8 cellular contexts compared by ENCODE assay signal in genomic region chr1:24964811-24965570, GRCh38. TPM values are rescaled to one million over a fixed set of nuclear protein-coding genes. Genes with fewer than 3 reads are reported as not detected.
DNase-seq lines count a peak whose midpoint lies in the region; ATAC-seq, FAIRE-seq and TF ChIP-seq lines count a peak whose summit lies in the region.

No MANE protein-coding gene starts in this region.

- H3K4me3 ChIP-seq in BLaER1 treated with 17β-estradiol and CSF1 and Interleukin-3, amounts not matched to agents 10 nM and 100 nM, result peak overlapping the region in 7 of 10 experiments; percentile 7 to 45 (median 33); a peak in 9 of 20 replicates
- H3K4me3 ChIP-seq in right cardiac atrium (ENCODE audit: low read length), result no peak overlapping the region

- peaks cover 39 to 56% (median 52%) of the 10 kb centered on the region in 10 experiments for H3K4me1 ChIP-seq in BLaER1 treated with 17β-estradiol and CSF1 and Interleukin-3, amounts not matched to agents 10 nM and 100 nM
- H3K4me1 ChIP-seq in right cardiac atrium (ENCODE audit: control insufficient read depth, insufficient read depth, low read length), result no peaks in the 10 kb centered on the region

- peak overlapping the region; percentile 9 to 84 (median 79); a peak in 21 of 22 replicates for H3K27ac ChIP-seq in BLaER1 treated with 17β-estradiol and CSF1 and Interleukin-3, amounts not matched to agents 10 nM and 100 nM
- H3K27ac ChIP-seq in right cardiac atrium (ENCODE audit: low read length), result no peak overlapping the region

- 87% methylated on average over 32 of the region's 32 CpGs for WGBS in right cardiac atrium

- no peaks in the 10 kb centered on the region for H4K20me1 ChIP-seq in BLaER1 treated with 17β-estradiol and CSF1 and Interleukin-3, amounts not matched to agents 10 nM and 100 nM

- peaks cover 2% of the 10 kb centered on the region for H3K9me3 Mint-ChIP-seq in activated CD8-positive, alpha-beta T cell treated with anti-CD3 and anti-CD28 coated beads for 36 hours

- H3K9me3 ChIP-seq in BLaER1 treated with 17β-estradiol and CSF1 and Interleukin-3, amounts not matched to agents 10 nM and 100 nM (replicated peaks in 1 of 11), result no peaks in the 10 kb centered on the region
- H3K9me3 ChIP-seq in right cardiac atrium (ENCODE audit: control insufficient read depth, low read length), result no peaks in the 10 kb centered on the region

- intact Hi-C loops in activated CD8-positive, alpha-beta T cell treated with anti-CD3 and anti-CD28 coated beads for 36 hours (cut with micrococcal nuclease), result loop anchor here (2.0 kb wide), 2 partner anchors 40 to 68 kb away; no protein-coding TSS in a partner anchor
- intact Hi-C loops in right cardiac atrium (cut with DNase I), result no loop called here

- CTCF ChIA-PET in activated CD8-positive, alpha-beta T cell treated with anti-CD3 and anti-CD28 coated beads for 36 hours (lab: Charles Lee), result interaction anchor here (0.7 to 11.9 kb wide), 15 partner anchors 10 to 136 kb away, joined by 3 to 169 read pairs (median 6); partner anchors contain the start of gene RUNX3

- DNase-seq in activated CD8-positive, alpha-beta T cell treated with anti-CD3 and anti-CD28 coated beads for 36 hours, result peak; percentile 99
- DNase-seq in right cardiac atrium, result peak in 2 of 3 donors; percentile 74 to 78
- DNase-seq in stimulated activated CD8-positive, alpha-beta memory T cell treated with anti-CD3 and anti-CD28 coated beads, Interleukin-4, amount 100 ng/mL, for 4 hours (ENCODE audit: low read depth in 2 of 2, low spot score in 1 of 2), result peak; percentile 77 to 93
- DNase-seq in H54 (ENCODE audit: insufficient read length, low spot score), result no peak
- no peak for DNase-seq in GM03348 (ENCODE audit: low spot score)

- peak; percentile 81 for ATAC-seq in GM19468 (IDR thresholded peaks at IDR 0.05; ENCODE audit: extremely low read depth, unreplicated experiment)
- peak; percentile 86 for ATAC-seq in HG03571 (IDR thresholded peaks at IDR 0.05; ENCODE audit: unreplicated experiment)
- peak; percentile 69 for ATAC-seq in activated CD8-positive, alpha-beta T cell treated with anti-CD3 and anti-CD28 coated beads for 36 hours
- ATAC-seq in right cardiac atrium, result peak; percentile 27 to 44

- POLR2A ChIA-PET in activated CD8-positive, alpha-beta T cell treated with anti-CD3 and anti-CD28 coated beads for 36 hours (lab: Charles Lee), result interaction anchor here (0.6 to 12.5 kb wide), 22 partner anchors 7 to 463 kb away, joined by 3 to 172 read pairs (median 4); partner anchors contain the start of genes RSRP1 and RUNX3

- no peaks in the 10 kb centered on the region for H3K27me3 Mint-ChIP-seq in activated CD8-positive, alpha-beta T cell treated with anti-CD3 and anti-CD28 coated beads for 36 hours

- peaks cover 63% of the 10 kb centered on the region for H3K4me1 Mint-ChIP-seq in activated CD8-positive, alpha-beta T cell treated with anti-CD3 and anti-CD28 coated beads for 36 hours (ENCODE audit: low read depth)

- H3K27ac Mint-ChIP-seq in activated CD8-positive, alpha-beta T cell treated with anti-CD3 and anti-CD28 coated beads for 36 hours, result peak overlapping the region; percentile 98

- peaks cover 50% of the 10 kb centered on the region for H3K36me3 Mint-ChIP-seq in activated CD8-positive, alpha-beta T cell treated with anti-CD3 and anti-CD28 coated beads for 36 hours (ENCODE audit: low read depth)

- TF ChIP-seq CTCF in activated CD8-positive, alpha-beta T cell treated with anti-CD3 and anti-CD28 coated beads for 36 hours (IDR thresholded peaks at IDR 0.05), result no peak

- FAIRE-seq in H54 (lab: Jason Lieb, UNC), result no peak

- H3K9ac ChIP-seq in BLaER1 treated with 17β-estradiol and CSF1 and Interleukin-3, amounts not matched to agents 10 nM and 100 nM, result peak overlapping the region; percentile 36 to 76 (median 64); a peak in 20 of 22 replicates

- no peak for TF ChIP-seq POLR2A in H54 (IDR thresholded peaks at IDR 0.05; ENCODE audit: low read depth, low read length)

- 0 out of 22 replicates have a peak, but pooled peaks cover 0 to 5% (median 0%) of the 10 kb centered on the region in 11 experiments for H3K27me3 ChIP-seq in BLaER1 treated with 17β-estradiol and CSF1 and Interleukin-3, amounts not matched to agents 10 nM and 100 nM
- no peaks in the 10 kb centered on the region for H3K27me3 ChIP-seq in right cardiac atrium (ENCODE audit: control insufficient read depth, insufficient read depth)

- H3K4me2 ChIP-seq in BLaER1 treated with 17β-estradiol and CSF1 and Interleukin-3, amounts not matched to agents 10 nM and 100 nM, result peak overlapping the region; percentile 62 to 91 (median 86)

- H3K36me3 ChIP-seq in BLaER1 treated with 17β-estradiol and CSF1 and Interleukin-3, amounts not matched to agents 10 nM and 100 nM, result no peaks in the 10 kb centered on the region

- H3K4me3 Mint-ChIP-seq in activated CD8-positive, alpha-beta T cell treated with anti-CD3 and anti-CD28 coated beads for 36 hours, result peak overlapping the region; percentile 99

RNA-seq across cellular contexts. Expression of gene RUNX3, which starts 34.9 kb away (rescaled TPM):
- total RNA-seq in activated CD8-positive, alpha-beta T cell treated with anti-CD3 and anti-CD28 coated beads for 36 hours, result 100 to 1,000 TPM; 180 to 183 TPM
- 1 to 10 TPM in 2 of 4 donors, under 1 TPM in 2; 0.79 to 1.8 (median 0.96) TPM for total RNA-seq in right cardiac atrium
- 0.34 TPM for polyA plus RNA-seq in right cardiac atrium

Comparison
In these comparisons a context has a peak if more than half of its experiments do, and no peak if none do; other contexts are left out.
1. ATAC-seq: peak in every context shown above with its lines; median percentile 86 in HG03571; 81 in GM19468; 69 in activated CD8-positive, alpha-beta T cell treated with anti-CD3 and anti-CD28 coated beads for 36 hours; 36 in right cardiac atrium.
2. DNase-seq: peak in activated CD8-positive, alpha-beta T cell treated with anti-CD3 and anti-CD28 coated beads for 36 hours (single experiment), right cardiac atrium (2 of 3) and stimulated activated CD8-positive, alpha-beta memory T cell treated with anti-CD3 and anti-CD28 coated beads, Interleukin-4, amount 100 ng/mL, for 4 hours (2 of 2); none in H54 (single experiment) and GM03348 (single experiment).
3. RNA of gene RUNX3, which starts 34.9 kb away (total RNA-seq): 180 to 183 TPM in activated CD8-positive, alpha-beta T cell treated with anti-CD3 and anti-CD28 coated beads for 36 hours; 0.79 to 1.8 TPM in right cardiac atrium; every median in the first group is over 10 times any median in the second.